In the genomic region with DNA sequence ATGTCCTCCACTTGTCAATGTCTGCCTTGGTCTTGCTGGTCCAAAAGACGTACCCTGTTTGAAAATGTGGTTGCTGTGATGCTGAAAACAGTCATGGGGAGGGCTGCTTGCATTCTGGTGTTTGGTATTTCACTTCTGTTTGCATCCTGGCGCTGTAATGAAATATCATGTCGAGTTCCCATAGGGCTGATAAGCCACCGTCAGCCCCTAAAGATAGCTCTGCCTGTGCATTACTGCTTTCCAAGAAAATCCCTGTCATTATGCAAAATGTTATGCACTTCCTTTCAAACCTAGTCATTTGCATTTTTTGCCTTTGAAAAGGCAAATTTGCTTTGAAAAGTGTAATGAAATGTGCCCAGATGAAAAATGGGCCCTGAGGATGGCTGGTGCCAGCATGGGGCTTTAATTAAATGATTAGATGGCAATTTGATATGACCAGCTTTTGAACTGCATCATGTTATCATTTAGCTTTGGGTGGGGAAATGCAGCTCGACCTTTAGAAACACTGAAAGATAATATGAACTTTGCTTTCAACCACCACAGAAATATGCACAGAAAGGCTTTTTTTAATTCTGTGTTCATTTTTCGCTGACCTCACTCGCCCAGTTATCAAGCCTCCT, we compare ENCODE assay signal across 1 cellular context.
TF ChIP-seq lines count a peak whose summit lies in the region.

No MANE protein-coding gene starts in this region.

TF ChIP-seq in HepG2, 621 proteins besides CTCF, POLR2A, EP300 and RAD21 (continued from another document):
- TF ChIP-seq, protein P1, sequence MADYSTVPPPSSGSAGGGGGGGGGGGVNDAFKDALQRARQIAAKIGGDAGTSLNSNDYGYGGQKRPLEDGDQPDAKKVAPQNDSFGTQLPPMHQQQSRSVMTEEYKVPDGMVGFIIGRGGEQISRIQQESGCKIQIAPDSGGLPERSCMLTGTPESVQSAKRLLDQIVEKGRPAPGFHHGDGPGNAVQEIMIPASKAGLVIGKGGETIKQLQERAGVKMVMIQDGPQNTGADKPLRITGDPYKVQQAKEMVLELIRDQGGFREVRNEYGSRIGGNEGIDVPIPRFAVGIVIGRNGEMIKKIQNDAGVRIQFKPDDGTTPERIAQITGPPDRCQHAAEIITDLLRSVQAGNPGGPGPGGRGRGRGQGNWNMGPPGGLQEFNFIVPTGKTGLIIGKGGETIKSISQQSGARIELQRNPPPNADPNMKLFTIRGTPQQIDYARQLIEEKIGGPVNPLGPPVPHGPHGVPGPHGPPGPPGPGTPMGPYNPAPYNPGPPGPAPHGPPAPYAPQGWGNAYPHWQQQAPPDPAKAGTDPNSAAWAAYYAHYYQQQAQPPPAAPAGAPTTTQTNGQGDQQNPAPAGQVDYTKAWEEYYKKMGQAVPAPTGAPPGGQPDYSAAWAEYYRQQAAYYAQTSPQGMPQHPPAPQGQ (CRISPR knock-in tag; IDR thresholded peaks at IDR 0.05; ENCODE audit: borderline replicate concordance), result no peak
- TF ChIP-seq MED8 (CRISPR knock-in tag; IDR thresholded peaks at IDR 0.05; ENCODE audit: insufficient replicate concordance) (no peak), NCOR1 (IDR thresholded peaks at IDR 0.05; ENCODE audit: borderline replicate concordance, low read length) (no peak), PHF21A (CRISPR knock-in tag; IDR thresholded peaks at IDR 0.05) (no peak), U2AF2 (IDR thresholded peaks at IDR 0.05; ENCODE audit: low read depth, low read length) (no peak), JDP2 (CRISPR knock-in tag; IDR thresholded peaks at IDR 0.05; ENCODE audit: borderline replicate concordance) (no peak), SOX5 (CRISPR knock-in tag; IDR thresholded peaks at IDR 0.05; ENCODE audit: borderline replicate concordance) (no peak), SALL2 (CRISPR knock-in tag; IDR thresholded peaks at IDR 0.05) (no peak)
